29 cellular contexts compared by ENCODE assay signal in the genomic region with DNA sequence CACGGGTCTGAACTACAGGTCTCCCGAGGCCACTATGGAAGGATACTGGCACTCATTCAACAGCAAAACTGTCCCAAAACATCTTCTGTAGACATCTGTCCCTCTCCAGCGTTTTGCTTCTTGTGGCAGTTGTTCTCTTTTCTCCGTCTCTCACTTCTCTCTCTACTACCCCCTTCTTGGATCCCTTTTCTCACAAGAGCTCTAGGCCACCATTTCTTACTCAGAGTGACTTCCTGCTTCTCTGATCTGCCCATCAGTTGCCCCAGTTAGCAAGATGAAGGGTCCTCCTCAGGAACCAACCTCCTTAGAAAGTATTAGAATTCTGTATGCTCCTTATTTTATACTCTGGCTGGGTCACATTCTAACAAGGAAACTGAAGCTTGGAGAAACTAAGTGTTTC. TPM values are rescaled to one million over a fixed set of nuclear protein-coding genes. Genes with fewer than 3 reads are reported as not detected.
DNase-seq lines count a peak whose midpoint lies in the region; ATAC-seq, FAIRE-seq and TF ChIP-seq lines count a peak whose summit lies in the region.
"Had no signal": no experiment of that assay in that cellular context is flagged by ENCODE, and none has a peak within 500 bp of the region (broad histone marks: within the 10 kb centered on the region; RNA-seq: fewer than 3 reads in every experiment).

No MANE protein-coding gene starts in this region.

- H3K4me2 ChIP-seq in Karpas-422 (ENCODE audit: low read depth, low read length, poor library complexity, severe bottlenecking), result peak overlapping the region; percentile 76
- H3K4me2 ChIP-seq: neural progenitor cell had no signal

- H2AFZ ChIP-seq in Karpas-422 (ENCODE audit: low read length), result no peak overlapping the region
- H2AFZ ChIP-seq: neural progenitor cell, parathyroid adenoma had no signal

- H3K79me2 ChIP-seq in Karpas-422 (ENCODE audit: low read length), result peaks cover 100% of the 10 kb centered on the region

- TF ChIP-seq CTCF in D721Med (IDR thresholded peaks at IDR 0.05; ENCODE audit: insufficient read depth, missing control alignments) (no peak), ascending aorta (IDR thresholded peaks at IDR 0.05) (no peak)

- H3K27ac ChIP-seq in Karpas-422 (ENCODE audit: low read length), result peak overlapping the region; percentile 84
- peak overlapping the region; percentile 34 to 66 for H3K27ac ChIP-seq in ascending aorta
- H3K27ac ChIP-seq in thymus (ENCODE audit: low read depth), result peak overlapping the region; percentile 65
- H3K27ac ChIP-seq: neural progenitor cell, parathyroid adenoma had no signal

- WGBS in thymus, result 92% methylated on average over 4 of the region's 4 CpGs

- H3K36me3 ChIP-seq in Karpas-422 (ENCODE audit: insufficient read depth, low read length) (peaks cover 11% of the 10 kb centered on the region; the same call in 1 of the 2 replicates), ascending aorta (no peaks in the 10 kb centered on the region), thymus (ENCODE audit: control insufficient read depth, insufficient read depth) (peaks cover 4% of the 10 kb centered on the region)
- H3K36me3 ChIP-seq: MG63, neural progenitor cell had no signal

- peak; percentile 21 for FAIRE-seq in D721Med (lab: Jason Lieb, UNC)
- FAIRE-seq: HTR-8/SVneo had no signal

- ATAC-seq in HG03196 (IDR thresholded peaks at IDR 0.05; ENCODE audit: unreplicated experiment), result no peak
- ATAC-seq: right cardiac atrium; stimulated activated memory B cell treated with anti-CD40 and anti-IgM and Interleukin-4, amounts not matched to agents 10 μg/mL and 1 μg/mL and 100 μg/mL, for 72 hours had no signal

- in situ Hi-C loops in ACHN (cut with HindIII; ENCODE audit: low pct_ligation_motif_present, low pct_unique_long_range_greater_than_20kb, low sequenced_read_pairs), result no loop called here

- H3K4me3 ChIP-seq in Karpas-422 (ENCODE audit: low read length) (peak overlapping the region; percentile 55; the same call in 1 of the 2 replicates), ascending aorta (no peak overlapping the region), thymus (ENCODE audit: low read length) (no peak overlapping the region)
- H3K4me3 ChIP-seq: dorsolateral prefrontal cortex, MG63, neural progenitor cell, testis had no signal

- DNase-seq in D721Med (ENCODE audit: insufficient read length, low spot score) (no peak), Karpas-422 (peak; percentile 69), ascending aorta (ENCODE audit: low spot score in 2 of 2) (no peak), ACHN (no peak), amniotic stem cell (lab: John Stamatoyannopoulos, UW) (no peak)
- DNase-seq: activated B cell treated with CpG ODN at 0.5 μM for 24 hours; activated CD4-positive, alpha-beta T cell treated with anti-CD3 and anti-CD28 coated beads, Interleukin-2, amount 50 U/mL, for 4 hours; activated naive CD4-positive, alpha-beta T cell treated with Interleukin-2 at 50 U/mL for 16 hours; C1 segment of cervical spinal cord; cerebellar nuclear complex; dorsolateral prefrontal cortex; H7; hypothalamus; immature natural killer cell; KBM-7; MG63; NCI-H1417 treated with DMSO at 0.1 percent for 48 hours; NCI-H2107; right cardiac atrium; SHP77; stimulated activated CD4-positive, alpha-beta T cell treated with anti-CD3 and anti-CD28 coated beads, Interleukin-4, amount 100 ng/mL, for 24 hours; T-helper 9 cell; testis had no signal

- H3K9me3 ChIP-seq in Karpas-422 (ENCODE audit: low read length) (no peaks in the 10 kb centered on the region), ascending aorta (no peaks in the 10 kb centered on the region), thymus (ENCODE audit: control insufficient read depth) (no peaks in the 10 kb centered on the region)
- H3K9me3 ChIP-seq: MG63, testis had no signal

- intact Hi-C loops in ascending aorta (cut with DNase I), result no loop called here

- H3K9me2 ChIP-seq in Karpas-422 (replicated peaks; ENCODE audit: insufficient read depth, low read length), result no peaks in the 10 kb centered on the region

- no peaks in the 10 kb centered on the region for H3K27me3 ChIP-seq in Karpas-422 (ENCODE audit: low read length)
- no peaks in the 10 kb centered on the region for H3K27me3 ChIP-seq in ascending aorta
- no peaks in the 10 kb centered on the region for H3K27me3 ChIP-seq in thymus (ENCODE audit: control insufficient read depth, insufficient read depth)
- H3K27me3 ChIP-seq: dorsolateral prefrontal cortex, MG63, neural progenitor cell, testis had no signal

- H3K4me1 ChIP-seq in Karpas-422 (ENCODE audit: low read length), result peaks cover 99% of the 10 kb centered on the region
- peaks cover 0 to 51% of the 10 kb centered on the region in 2 donors for H3K4me1 ChIP-seq in ascending aorta
- H3K4me1 ChIP-seq in thymus (ENCODE audit: control insufficient read depth, insufficient read depth, low read length), result peaks cover 60% of the 10 kb centered on the region
- H3K4me1 ChIP-seq: parathyroid adenoma had no signal

- H4K20me1 ChIP-seq in Karpas-422 (ENCODE audit: insufficient read depth, low read depth, low read length), result peaks cover 9% of the 10 kb centered on the region; the same call in 1 of the 2 replicates

- peak overlapping the region; percentile 60 for H3K9ac ChIP-seq in Karpas-422 (ENCODE audit: low read length)
- H3K9ac ChIP-seq: neural progenitor cell, parathyroid adenoma had no signal

RNA-seq across cellular contexts. Expression of a gene that starts 32.6 kb away (rescaled TPM):
- 263 and 271 TPM in 2 replicates for total RNA-seq in Karpas-422 (2014; rRNA removed; shearing (Covaris generic); ENCODE audit: low replicate concordance)
- 20.5 TPM for total RNA-seq in ascending aorta
- 11.7 TPM for polyA plus RNA-seq in thymus

Comparison
In these comparisons a context has a peak if more than half of its experiments do, and no peak if none do; other contexts are left out.
1. RNA of a gene that starts 32.6 kb away (total RNA-seq): 263 to 271 TPM in Karpas-422; 20.5 TPM in ascending aorta (single experiment); every median in the first group is over 10 times any median in the second.
2. Peak in every context shown above with its lines, with median percentiles within 50 percentile points of each other: H3K27ac ChIP-seq.